In genomic region chr11:63918576-63919171, GRCh38 we compare ENCODE assay signal across 1 cellular context.
TF ChIP-seq lines count a peak whose summit lies in the region.

No MANE protein-coding gene starts in this region.

TF ChIP-seq in IMR-90, 13 proteins besides CTCF, POLR2A, EP300 and RAD21 (continued from another document):
- TF ChIP-seq NFE2L2 (IDR thresholded peaks at IDR 0.05; ENCODE audit: low read depth, low read length), result no peak
- no peak for TF ChIP-seq RCOR1 (IDR thresholded peaks at IDR 0.05; ENCODE audit: insufficient replicate concordance, low read length)
- no peak for TF ChIP-seq CHD1 (IDR thresholded peaks at IDR 0.05; ENCODE audit: low read depth, low read length)
- TF ChIP-seq MAZ (IDR thresholded peaks at IDR 0.05; ENCODE audit: borderline replicate concordance, low read depth, low read length), result no peak
- TF ChIP-seq SMC3 (IDR thresholded peaks at IDR 0.05; ENCODE audit: low read depth, low read length), result no peak
- TF ChIP-seq USF2 (IDR thresholded peaks at IDR 0.05; ENCODE audit: low read depth, low read length), result no peak
- no peak for TF ChIP-seq RFX5 (IDR thresholded peaks at IDR 0.05; ENCODE audit: low read depth, low read length)
- TF ChIP-seq MXI1 (IDR thresholded peaks at IDR 0.05; ENCODE audit: borderline replicate concordance, low read depth, low read length), result no peak
